14 cellular contexts compared by ENCODE assay signal in the genomic region with DNA sequence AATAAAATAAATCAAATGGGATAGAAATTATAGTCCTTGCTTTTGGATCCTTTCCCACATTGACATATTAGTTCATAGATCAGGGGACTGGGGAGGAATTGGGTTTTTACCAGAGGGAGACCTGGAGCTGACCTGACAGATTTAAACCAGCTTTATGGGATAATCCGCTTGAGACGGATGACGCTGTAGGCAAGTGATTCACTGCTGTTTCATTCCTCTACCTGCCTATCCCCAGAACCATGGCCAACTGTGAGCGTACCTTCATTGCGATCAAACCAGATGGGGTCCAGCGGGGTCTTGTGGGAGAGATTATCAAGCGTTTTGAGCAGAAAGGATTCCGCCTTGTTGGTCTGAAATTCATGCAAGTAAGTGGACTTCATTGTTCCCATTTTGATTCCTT. TPM values are rescaled to one million over a fixed set of nuclear protein-coding genes. Genes with fewer than 3 reads are reported as not detected.
DNase-seq lines count a peak whose midpoint lies in the region; ATAC-seq, FAIRE-seq and TF ChIP-seq lines count a peak whose summit lies in the region.
"Had no signal": no experiment of that assay in that cellular context is flagged by ENCODE, and none has a peak within 500 bp of the region (broad histone marks: within the 10 kb centered on the region; RNA-seq: fewer than 3 reads in every experiment).

No MANE protein-coding gene starts in this region.

- H3K36me3 Mint-ChIP-seq in activated CD4-positive, alpha-beta memory T cell treated with anti-CD3 and anti-CD28 coated beads for 36 hours: peaks cover 28% of the 10 kb centered on the region
- peaks cover 25% of the 10 kb centered on the region for H3K36me3 Mint-ChIP-seq in activated CD4-positive, alpha-beta memory T cell treated with anti-CD3 and anti-CD28 coated beads, Interleukin-2, amount 10 ng/mL, durations not matched to agents 7 days and 5 days (ENCODE audit: low read depth)
- H3K36me3 Mint-ChIP-seq in IgD-negative memory B cell: no peaks in the 10 kb centered on the region
- peaks cover 11% of the 10 kb centered on the region for H3K36me3 Mint-ChIP-seq in astrocyte (ENCODE audit: low read depth, unreplicated experiment)
- peaks cover 13% of the 10 kb centered on the region for H3K36me3 Mint-ChIP-seq in progenitor cell of endocrine pancreas (ENCODE audit: insufficient read depth)

- no peaks in the 10 kb centered on the region for H3K27me3 Mint-ChIP-seq in activated CD4-positive, alpha-beta memory T cell treated with anti-CD3 and anti-CD28 coated beads for 36 hours
- H3K27me3 Mint-ChIP-seq in activated CD4-positive, alpha-beta memory T cell treated with anti-CD3 and anti-CD28 coated beads, Interleukin-2, amount 10 ng/mL, durations not matched to agents 7 days and 5 days: no peaks in the 10 kb centered on the region
- H3K27me3 Mint-ChIP-seq in IgD-negative memory B cell: no peaks in the 10 kb centered on the region
- H3K27me3 Mint-ChIP-seq in astrocyte (ENCODE audit: low read depth, unreplicated experiment): no peaks in the 10 kb centered on the region
- H3K27me3 Mint-ChIP-seq in progenitor cell of endocrine pancreas: no peaks in the 10 kb centered on the region

- TF ChIP-seq CTCF in astrocyte (IDR thresholded peaks at IDR 0.05; ENCODE audit: insufficient read depth, low read depth, low read length) (no peak), progenitor cell of endocrine pancreas (IDR thresholded peaks at IDR 0.05; ENCODE audit: unreplicated experiment) (no peak), adrenal gland (IDR thresholded peaks at IDR 0.05) (no peak)

- intact Hi-C loops in activated CD4-positive, alpha-beta memory T cell treated with anti-CD3 and anti-CD28 coated beads for 36 hours (cut with micrococcal nuclease): no loop called here
- intact Hi-C loops in adrenal gland (cut with DNase I): no loop called here

- no peaks in the 10 kb centered on the region for H3K27me3 ChIP-seq in astrocyte (ENCODE audit: insufficient read depth, low read length)
- H3K27me3 ChIP-seq in adrenal gland: no peaks in the 10 kb centered on the region

- H3K9me3 Mint-ChIP-seq in activated CD4-positive, alpha-beta memory T cell treated with anti-CD3 and anti-CD28 coated beads for 36 hours: no peaks in the 10 kb centered on the region
- H3K9me3 Mint-ChIP-seq in activated CD4-positive, alpha-beta memory T cell treated with anti-CD3 and anti-CD28 coated beads, Interleukin-2, amount 10 ng/mL, durations not matched to agents 7 days and 5 days: no peaks in the 10 kb centered on the region
- H3K9me3 Mint-ChIP-seq in IgD-negative memory B cell (peaks cover 0 to 2% (median 0%) of the 10 kb centered on the region in 3 donors), astrocyte (ENCODE audit: unreplicated experiment) (no peaks in the 10 kb centered on the region), progenitor cell of endocrine pancreas (ENCODE audit: low read depth) (no peaks in the 10 kb centered on the region)

- POLR2A ChIA-PET in activated CD4-positive, alpha-beta memory T cell treated with anti-CD3 and anti-CD28 coated beads for 36 hours (lab: Charles Lee): interaction anchor here (1.0 kb wide), 1 partner anchor 10 kb away, joined by 3 read pairs; no protein-coding TSS in a partner anchor
- POLR2A ChIA-PET in activated CD4-positive, alpha-beta memory T cell treated with anti-CD3 and anti-CD28 coated beads, Interleukin-2, amount 10 ng/mL, durations not matched to agents 7 days and 5 days (lab: Charles Lee): interaction anchor here (1.3 to 6.0 kb wide), 4 partner anchors 10 to 289 kb away, joined by 4 to 69 read pairs (median 22); a partner anchor contains a TSS

- H3K27ac Mint-ChIP-seq in activated CD4-positive, alpha-beta memory T cell treated with anti-CD3 and anti-CD28 coated beads for 36 hours: no peak overlapping the region
- H3K27ac Mint-ChIP-seq in activated CD4-positive, alpha-beta memory T cell treated with anti-CD3 and anti-CD28 coated beads, Interleukin-2, amount 10 ng/mL, durations not matched to agents 7 days and 5 days: no peak overlapping the region
- H3K27ac Mint-ChIP-seq in IgD-negative memory B cell: no peak overlapping the region
- H3K27ac Mint-ChIP-seq in astrocyte (ENCODE audit: unreplicated experiment): no peak overlapping the region
- no peak overlapping the region for H3K27ac Mint-ChIP-seq in progenitor cell of endocrine pancreas

- peak overlapping the region; percentile 32 for H3K4me3 Mint-ChIP-seq in activated CD4-positive, alpha-beta memory T cell treated with anti-CD3 and anti-CD28 coated beads for 36 hours
- no peak overlapping the region for H3K4me3 Mint-ChIP-seq in activated CD4-positive, alpha-beta memory T cell treated with anti-CD3 and anti-CD28 coated beads, Interleukin-2, amount 10 ng/mL, durations not matched to agents 7 days and 5 days
- H3K4me3 Mint-ChIP-seq in IgD-negative memory B cell (peak overlapping the region in 3 of 4 donors; percentile 13 to 32 (median 17)), astrocyte (ENCODE audit: unreplicated experiment) (peak overlapping the region; percentile 45), progenitor cell of endocrine pancreas (ENCODE audit: low read depth) (peak overlapping the region; percentile 14)

- H3K4me1 Mint-ChIP-seq in activated CD4-positive, alpha-beta memory T cell treated with anti-CD3 and anti-CD28 coated beads for 36 hours (ENCODE audit: low read depth): peaks cover 19% of the 10 kb centered on the region
- peaks cover 18% of the 10 kb centered on the region for H3K4me1 Mint-ChIP-seq in activated CD4-positive, alpha-beta memory T cell treated with anti-CD3 and anti-CD28 coated beads, Interleukin-2, amount 10 ng/mL, durations not matched to agents 7 days and 5 days
- peaks cover 6% of the 10 kb centered on the region in 3 donors for H3K4me1 Mint-ChIP-seq in IgD-negative memory B cell
- H3K4me1 Mint-ChIP-seq in astrocyte (ENCODE audit: low read depth, unreplicated experiment): peaks cover 1% of the 10 kb centered on the region
- H3K4me1 Mint-ChIP-seq in progenitor cell of endocrine pancreas (ENCODE audit: low read depth): peaks cover 2% of the 10 kb centered on the region

- peak overlapping the region; percentile 97 for H3K4me2 ChIP-seq in astrocyte (ENCODE audit: low read length)

- WGBS in adrenal gland, 4 donors: 93 to 96% (median 95%) methylated on average over 8 of the region's 8 CpGs

- no peak overlapping the region for H3K27ac ChIP-seq in astrocyte (ENCODE audit: low read depth, low read length)
- no peak overlapping the region for H3K27ac ChIP-seq in adrenal gland

- FAIRE-seq in astrocyte (lab: Jason Lieb, UNC): no peak

- H3K4me1 ChIP-seq in astrocyte (ENCODE audit: insufficient read depth, low read length) (peaks cover 8% of the 10 kb centered on the region), adrenal gland (replicated peaks in 1 of 2) (peaks cover 7 to 19% of the 10 kb centered on the region in 2 donors)

- ATAC-seq in GM19351 (IDR thresholded peaks at IDR 0.05; ENCODE audit: unreplicated experiment): no peak
- ATAC-seq: left cardiac atrium, Panc1, right cardiac atrium had no signal

- H4K20me1 ChIP-seq in astrocyte (ENCODE audit: insufficient read depth, low read length): peaks cover 43% of the 10 kb centered on the region

- TF ChIP-seq POLR2A in adrenal gland (IDR thresholded peaks at IDR 0.05): no peak

- H3K4me3 ChIP-seq in astrocyte (ENCODE audit: insufficient read depth, low read depth, low read length) (peak overlapping the region; percentile 95), adrenal gland (no peak overlapping the region)

- no peak overlapping the region for H2AFZ ChIP-seq in astrocyte (ENCODE audit: low read depth, low read length)

- CTCF ChIA-PET in activated CD4-positive, alpha-beta memory T cell treated with anti-CD3 and anti-CD28 coated beads for 36 hours (lab: Charles Lee): interaction anchor here (0.5 to 4.2 kb wide), 2 partner anchors 8 to 134 kb away, joined by 3 to 41 read pairs; a partner anchor contains a TSS
- CTCF ChIA-PET in activated CD4-positive, alpha-beta memory T cell treated with anti-CD3 and anti-CD28 coated beads, Interleukin-2, amount 10 ng/mL, durations not matched to agents 7 days and 5 days (lab: Charles Lee): interaction anchor here (0.7 to 3.9 kb wide), 2 partner anchors 11 to 153 kb away, joined by 3 to 103 read pairs; a partner anchor contains a TSS

- peaks cover 39% of the 10 kb centered on the region for H3K36me3 ChIP-seq in astrocyte (ENCODE audit: insufficient read depth, low read length)
- H3K36me3 ChIP-seq in adrenal gland (replicated peaks in 1 of 2): peaks cover 0 to 5% of the 10 kb centered on the region in 2 donors

- no peaks in the 10 kb centered on the region for H3K9me3 ChIP-seq in astrocyte (ENCODE audit: insufficient read depth, low read depth, low read length)
- no peaks in the 10 kb centered on the region for H3K9me3 ChIP-seq in adrenal gland (replicated peaks in 1 of 3)

- DNase-seq in activated CD4-positive, alpha-beta memory T cell treated with anti-CD3 and anti-CD28 coated beads for 36 hours: no peak
- no peak for DNase-seq in activated CD4-positive, alpha-beta memory T cell treated with anti-CD3 and anti-CD28 coated beads, Interleukin-2, amount 10 ng/mL, durations not matched to agents 7 days and 5 days
- no peak for DNase-seq in astrocyte (ENCODE audit: low read depth)
- no peak for DNase-seq in progenitor cell of endocrine pancreas (ENCODE audit: low spot score, unreplicated experiment)
- no peak for DNase-seq in adrenal gland
- no peak for DNase-seq in NCI-H1417 (lab: John Stamatoyannopoulos, UW)
- DNase-seq: left cardiac atrium, NCI-H1105, NCI-H526, nucleus accumbens, right cardiac atrium had no signal

- peaks cover 67% of the 10 kb centered on the region for H3K79me2 ChIP-seq in astrocyte (ENCODE audit: insufficient read depth, low read length)

- no peak overlapping the region for H3K9ac ChIP-seq in astrocyte (ENCODE audit: low read length)

RNA-seq across cellular contexts. Expression of a gene that starts 2.1 kb away (rescaled TPM):
- 100 to 1,000 TPM; 235 to 238 TPM for total RNA-seq in activated CD4-positive, alpha-beta memory T cell treated with anti-CD3 and anti-CD28 coated beads for 36 hours
- total RNA-seq in activated CD4-positive, alpha-beta memory T cell treated with anti-CD3 and anti-CD28 coated beads, Interleukin-2, amount 10 ng/mL, durations not matched to agents 7 days and 5 days: 10 to 100 TPM; 87.9 to 90.8 TPM
- polyA plus RNA-seq in IgD-negative memory B cell (68.4 TPM), adrenal gland (100 to 1,000 TPM in 2 of 3 donors, 10 to 100 TPM in 1; 79.4 to 222 (median 193) TPM)
- total RNA-seq in astrocyte (222 and 236 TPM in 2 replicates), progenitor cell of endocrine pancreas (96.5 and 106 TPM in 2 replicates), adrenal gland (100 to 1,000 TPM in 1 of 8 donors, 10 to 100 TPM in 7; 17.0 to 140 (median 57.8) TPM)

RNA-seq across cellular contexts. Expression of a gene that starts 10.8 kb away (rescaled TPM):
- total RNA-seq in activated CD4-positive, alpha-beta memory T cell treated with anti-CD3 and anti-CD28 coated beads for 36 hours: 100 to 1,000 TPM; 790 to 814 TPM
- 100 to 1,000 TPM; 364 to 374 TPM for total RNA-seq in activated CD4-positive, alpha-beta memory T cell treated with anti-CD3 and anti-CD28 coated beads, Interleukin-2, amount 10 ng/mL, durations not matched to agents 7 days and 5 days
- 374 TPM for polyA plus RNA-seq in IgD-negative memory B cell
- 799 and 894 TPM in 2 replicates for total RNA-seq in astrocyte
- total RNA-seq in progenitor cell of endocrine pancreas: 318 and 358 TPM in 2 replicates
- 100 to 1,000 TPM; 271 to 502 (median 404) TPM for total RNA-seq in adrenal gland
- 100 to 1,000 TPM; 336 to 644 (median 393) TPM for polyA plus RNA-seq in adrenal gland

RNA-seq across cellular contexts. Expression of a gene that starts 34.7 kb away (rescaled TPM):
- 10 to 100 TPM; 58.0 to 58.7 TPM for total RNA-seq in activated CD4-positive, alpha-beta memory T cell treated with anti-CD3 and anti-CD28 coated beads for 36 hours
- total RNA-seq in activated CD4-positive, alpha-beta memory T cell treated with anti-CD3 and anti-CD28 coated beads, Interleukin-2, amount 10 ng/mL, durations not matched to agents 7 days and 5 days: 10 to 100 TPM; 50.9 to 53.0 TPM
- polyA plus RNA-seq in IgD-negative memory B cell: 6.1 TPM
- total RNA-seq in astrocyte: 97.7 and 102 TPM in 2 replicates
- 55.4 and 59.8 TPM in 2 replicates for total RNA-seq in progenitor cell of endocrine pancreas
- 10 to 100 TPM; 43.0 to 99.8 (median 77.8) TPM for total RNA-seq in adrenal gland
- 10 to 100 TPM; 23.5 to 49.1 (median 35.0) TPM for polyA plus RNA-seq in adrenal gland
